Comparison of ENCODE assay signal across 34 cellular contexts in the genomic region with DNA sequence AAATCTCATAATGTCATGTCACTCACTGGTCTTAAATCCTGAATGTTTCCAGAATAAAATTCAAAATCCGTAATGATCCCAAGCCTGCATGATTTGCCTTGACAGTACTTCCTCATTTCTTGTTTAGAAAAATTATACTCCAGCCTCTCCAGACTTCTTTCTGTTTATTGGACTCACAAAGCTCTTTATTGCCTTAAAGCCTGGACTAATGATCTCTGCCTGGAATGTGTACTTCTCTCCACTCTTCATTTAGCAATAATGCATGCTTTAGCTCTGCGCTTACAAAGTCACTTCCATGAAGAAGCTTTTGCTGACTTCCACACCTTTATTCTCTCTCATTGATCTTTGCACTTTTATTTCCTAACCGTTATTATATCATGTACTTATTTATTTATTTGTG. TPM values are rescaled to one million over a fixed set of nuclear protein-coding genes. Genes with fewer than 3 reads are reported as not detected.
"Had no signal": no experiment of that assay in that cellular context is flagged by ENCODE, and none has a peak within 500 bp of the region (broad histone marks: within the 10 kb centered on the region; RNA-seq: fewer than 3 reads in every experiment).

No MANE protein-coding gene starts in this region.

- H3K4me3 ChIP-seq: ascending aorta, breast epithelium, cardiac muscle cell, coronary artery, dorsolateral prefrontal cortex, esophagus squamous epithelium, gastroesophageal sphincter had no signal

- H3K27ac ChIP-seq: ascending aorta, breast epithelium, cardiac muscle cell, coronary artery, dorsolateral prefrontal cortex, epithelial cell of prostate, esophagus squamous epithelium, gastroesophageal sphincter had no signal

- H3K9me3 ChIP-seq: ascending aorta, breast epithelium, esophagus squamous epithelium, gastroesophageal sphincter had no signal

- H3K36me3 ChIP-seq: ascending aorta, breast epithelium, cardiac muscle cell, esophagus squamous epithelium, gastroesophageal sphincter had no signal

- H3K27me3 ChIP-seq: ascending aorta, breast epithelium, cardiac muscle cell, esophagus squamous epithelium, gastroesophageal sphincter had no signal

- DNase-seq: activated CD4-positive, alpha-beta memory T cell treated with anti-CD3 and anti-CD28 coated beads for 36 hours; activated CD4-positive, alpha-beta T cell treated with anti-CD3 and anti-CD28 coated beads for 36 hours; activated CD4-positive, alpha-beta T cell treated with anti-CD3 and anti-CD28 coated beads, Interleukin-2, amount 10 ng/mL, durations not matched to agents 24 days and 14 days; activated CD4-positive, CD25-positive, alpha-beta regulatory T cell; activated CD4-positive, CD25-positive, alpha-beta regulatory T cell treated with anti-CD3 and anti-CD28 coated beads, Interleukin-2, amount 50 U/mL, for 72 hours; activated CD8-positive, alpha-beta memory T cell treated with anti-CD3 and anti-CD28 coated beads, Interleukin-2, amount 10 ng/mL, durations not matched to agents 7 days and 5 days; activated CD8-positive, alpha-beta memory T cell treated with anti-CD3 and anti-CD28 coated beads, Interleukin-2, amount 50 U/mL, for 4 hours; activated CD8-positive, alpha-beta T cell treated with anti-CD3 and anti-CD28 coated beads, Interleukin-2, amount 10 ng/mL, durations not matched to agents 7 days and 5 days; activated gamma-delta T cell; activated naive CD4-positive, alpha-beta T cell; activated naive CD4-positive, alpha-beta T cell treated with anti-CD3 and anti-CD28 coated beads, Interleukin-2, amount 10 ng/mL, durations not matched to agents 7 days and 5 days; activated naive CD8-positive, alpha-beta T cell treated with anti-CD3 and anti-CD28 coated beads, Interleukin-2, amount 10 ng/mL, durations not matched to agents 7 days and 5 days; activated T-cell treated with anti-CD3 and anti-CD28 coated beads, Interleukin-2, amount 50 U/mL, for 1 hour; activated T-cell treated with anti-CD3 and anti-CD28 coated beads, Interleukin-2, amount 50 U/mL, for 48 hours; central memory CD4-positive, alpha-beta T cell; cerebellar nuclear complex; dorsolateral prefrontal cortex; effector memory CD4-positive, alpha-beta T cell; endodermal cell; esophagus squamous epithelium; foreskin melanocyte; T-helper 2 cell had no signal

- H3K4me1 ChIP-seq: ascending aorta, breast epithelium, esophagus squamous epithelium, gastroesophageal sphincter had no signal

RNA-seq across cellular contexts. Expression of gene SLC26A3, which starts 27.4 kb away (rescaled TPM):
- total RNA-seq: activated CD4-positive, alpha-beta memory T cell treated with anti-CD3 and anti-CD28 coated beads for 36 hours; activated CD4-positive, alpha-beta T cell treated with anti-CD3 and anti-CD28 coated beads for 36 hours; activated CD4-positive, alpha-beta T cell treated with anti-CD3 and anti-CD28 coated beads, Interleukin-2, amount 10 ng/mL, durations not matched to agents 24 days and 14 days; activated CD8-positive, alpha-beta memory T cell treated with anti-CD3 and anti-CD28 coated beads for 36 hours; activated CD8-positive, alpha-beta memory T cell treated with anti-CD3 and anti-CD28 coated beads, Interleukin-2, amount 10 ng/mL, durations not matched to agents 7 days and 5 days; activated CD8-positive, alpha-beta T cell treated with anti-CD3 and anti-CD28 coated beads, Interleukin-2, amount 10 ng/mL, durations not matched to agents 7 days and 5 days; activated naive CD4-positive, alpha-beta T cell treated with anti-CD3 and anti-CD28 coated beads, Interleukin-2, amount 50 U/mL, for 72 hours; activated naive CD8-positive, alpha-beta T cell treated with anti-CD3 and anti-CD28 coated beads, Interleukin-2, amount 10 ng/mL, durations not matched to agents 7 days and 5 days; cardiac muscle cell; dorsolateral prefrontal cortex; endodermal cell; esophagus squamous epithelium; fibroblast of lung; fibroblast of villous mesenchyme; glomerular endothelial cell; T-helper 1 cell treated with Interleukin-12 subunit alpha and Interleukin-12 subunit beta and Interleukin-4 antibody, amounts not matched to agents 30 ng/mL and 1 ng/mL, for 36 hours had no signal
- polyA plus RNA-seq: fibroblast of lung had no signal
